In the genomic region with DNA sequence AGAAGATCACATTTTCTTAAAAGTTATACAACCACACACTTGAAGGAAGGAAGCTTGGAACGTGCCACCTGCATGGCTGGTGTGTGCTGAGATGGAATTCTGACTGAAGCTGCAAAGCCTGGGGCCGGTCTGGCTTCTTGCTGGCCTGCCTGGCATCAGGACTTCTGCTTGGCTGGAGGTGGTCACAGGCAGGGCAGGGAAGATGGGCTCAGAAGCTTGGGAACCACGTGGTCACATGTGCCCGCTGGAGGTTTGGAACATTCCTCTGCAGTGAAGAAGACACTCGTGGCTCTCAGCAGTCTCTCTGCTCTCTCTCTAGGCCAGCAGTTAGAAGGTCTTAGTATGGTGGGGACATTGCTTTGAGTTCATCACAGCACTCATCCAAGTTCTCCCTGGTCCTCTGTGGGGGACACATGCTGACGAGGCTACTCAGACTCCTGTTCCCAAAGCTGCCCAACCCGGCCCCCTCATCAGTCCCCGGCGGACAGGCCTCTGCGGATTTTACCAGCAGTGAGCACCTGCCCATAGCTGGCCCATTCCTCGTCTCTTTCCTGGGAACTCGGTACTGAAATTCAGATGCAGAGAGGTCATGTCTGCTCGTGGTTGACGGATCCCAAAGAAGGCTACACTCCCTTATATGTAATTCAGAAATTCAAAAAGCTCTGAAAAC, we compare ENCODE assay signal across 15 cellular contexts.
DNase-seq lines count a peak whose midpoint lies in the region; ATAC-seq and TF ChIP-seq lines count a peak whose summit lies in the region.
"Had no signal": no experiment of that assay in that cellular context is flagged by ENCODE, and none has a peak within 500 bp of the region (broad histone marks: within the 10 kb centered on the region; RNA-seq: fewer than 3 reads in every experiment).

No MANE protein-coding gene starts in this region.

- H3K4me3 ChIP-seq in heart left ventricle (no peak overlapping the region), aorta (ENCODE audit: low read length in 2 of 2) (no peak overlapping the region)

- H3K4me1 ChIP-seq in heart left ventricle (peaks cover 12 to 69% (median 61%) of the 10 kb centered on the region in 12 donors), aorta (ENCODE audit: control insufficient read depth in 1 of 2, insufficient read depth in 2 of 2, low read length in 2 of 2) (peaks cover 0 to 4% of the 10 kb centered on the region in 2 donors)

- ATAC-seq in heart left ventricle (no peak), left cardiac atrium (no peak), aorta (ENCODE audit: low FRiP score) (no peak)
- ATAC-seq in activated CD8-positive, alpha-beta memory T cell treated with anti-CD3 and anti-CD28 coated beads, Interleukin-2, amount 10 ng/mL, durations not matched to agents 7 days and 5 days = no peak
- ATAC-seq: foreskin keratinocyte had no signal

- H3K9me3 ChIP-seq in heart left ventricle = no peaks in the 10 kb centered on the region
- no peaks in the 10 kb centered on the region for H3K9me3 ChIP-seq in aorta (ENCODE audit: control insufficient read depth, low read length)

- H3K27me3 ChIP-seq in heart left ventricle (no peaks in the 10 kb centered on the region), aorta (ENCODE audit: control insufficient read depth in 1 of 2, insufficient read depth in 2 of 2, low read length in 1 of 2) (no peaks in the 10 kb centered on the region)
- H3K27me3 ChIP-seq: foreskin keratinocyte had no signal

- WGBS in heart left ventricle, 4 donors = 86 to 95% (median 93%) methylated on average over 14 of the region's 14 CpGs
- WGBS in aorta, 2 donors = 53 to 58% methylated on average over 14 of the region's 14 CpGs

- H3K27ac ChIP-seq in heart left ventricle = peak overlapping the region; percentile 86 to 100 (median 94)
- peak overlapping the region; percentile 95 to 99 for H3K27ac ChIP-seq in aorta (ENCODE audit: low read depth in 1 of 2, low read length in 2 of 2)
- H3K27ac ChIP-seq: foreskin keratinocyte had no signal

- BruUV-seq in Calu3 (replicated peaks; lab: Mats Ljungman, UMichigan) = no TSS peak

- TF ChIP-seq CTCF in heart left ventricle (IDR thresholded peaks at IDR 0.05) (no peak), Calu3 (IDR thresholded peaks at IDR 0.05; ENCODE audit: unreplicated experiment) (no peak)

- H3K27me3 Mint-ChIP-seq in Calu3 (ENCODE audit: unreplicated experiment) = no peaks in the 10 kb centered on the region
- H3K27me3 Mint-ChIP-seq in activated CD8-positive, alpha-beta memory T cell treated with anti-CD3 and anti-CD28 coated beads, Interleukin-2, amount 10 ng/mL, durations not matched to agents 7 days and 5 days = no peaks in the 10 kb centered on the region
- H3K27me3 Mint-ChIP-seq: T-cell had no signal

- DNase-seq in heart left ventricle (no peak), left cardiac atrium (no peak), astrocyte of the hippocampus (ENCODE audit: low read depth, low spot score) (peak; percentile 26), mesenteric fat pad (ENCODE audit: low spot score) (peak; percentile 75), aorta (peak in 1 of 2 donors; percentile 65), Calu3 (no peak), DMS 273 (lab: John Stamatoyannopoulos, UW; ENCODE audit: unreplicated experiment) (no peak)
- DNase-seq in activated CD8-positive, alpha-beta memory T cell treated with anti-CD3 and anti-CD28 coated beads, Interleukin-2, amount 10 ng/mL, durations not matched to agents 7 days and 5 days = no peak
- DNase-seq: activated CD8-positive, alpha-beta memory T cell treated with anti-CD3 and anti-CD28 coated beads, Interleukin-2, amount 50 U/mL, for 4 hours; cerebellar nuclear complex; foreskin keratinocyte; H7; NCI-H1436; stimulated activated CD4-positive, alpha-beta T cell treated with anti-CD3 and anti-CD28 coated beads, Interleukin-2, amount 100 ng/mL, for 24 hours; T-cell had no signal

- no peak overlapping the region for H3K4me3 Mint-ChIP-seq in Calu3 (ENCODE audit: low read depth, unreplicated experiment)
- no peak overlapping the region for H3K4me3 Mint-ChIP-seq in activated CD8-positive, alpha-beta memory T cell treated with anti-CD3 and anti-CD28 coated beads, Interleukin-2, amount 10 ng/mL, durations not matched to agents 7 days and 5 days

- H3K36me3 Mint-ChIP-seq in Calu3 (ENCODE audit: insufficient read depth, unreplicated experiment) = peaks cover 4% of the 10 kb centered on the region
- H3K36me3 Mint-ChIP-seq in activated CD8-positive, alpha-beta memory T cell treated with anti-CD3 and anti-CD28 coated beads, Interleukin-2, amount 10 ng/mL, durations not matched to agents 7 days and 5 days = no peaks in the 10 kb centered on the region

- CTCF ChIA-PET in Calu3 (lab: Charles Lee) = no interaction called here
- CTCF ChIA-PET in activated CD8-positive, alpha-beta memory T cell treated with anti-CD3 and anti-CD28 coated beads, Interleukin-2, amount 10 ng/mL, durations not matched to agents 7 days and 5 days (lab: Charles Lee) = no interaction called here

- intact Hi-C loops in heart left ventricle (cut with DNase I) (loop anchor here in 2 of 10 donors (5.0 to 10.0 kb wide), 3 partner anchors 92 to 490 kb away; partner anchors contain the start of genes ASB7 (in 1 of the 2) and LINS1 (in 1 of the 2)), left cardiac atrium (cut with DNase I) (loop anchor here in 1 of 2 donors (10.0 kb wide), 1 partner anchor 222 kb away; no protein-coding TSS in a partner anchor), aorta (cut with DNase I) (loop anchor here in 1 of 2 donors (5.0 kb wide), 1 partner anchor 80 kb away; no protein-coding TSS in a partner anchor), Calu3 (cut with micrococcal nuclease; ENCODE audit: unreplicated experiment) (no loop called here)

- no peak overlapping the region for H3K27ac Mint-ChIP-seq in Calu3 (ENCODE audit: unreplicated experiment)
- H3K27ac Mint-ChIP-seq in activated CD8-positive, alpha-beta memory T cell treated with anti-CD3 and anti-CD28 coated beads, Interleukin-2, amount 10 ng/mL, durations not matched to agents 7 days and 5 days = no peak overlapping the region

- no peaks in the 10 kb centered on the region for H3K36me3 ChIP-seq in heart left ventricle
- no peaks in the 10 kb centered on the region for H3K36me3 ChIP-seq in aorta (ENCODE audit: control insufficient read depth in 1 of 2, insufficient read depth in 2 of 2, low read length in 1 of 2)

- peaks cover 19% of the 10 kb centered on the region for H3K9me3 Mint-ChIP-seq in Calu3 (ENCODE audit: low read depth, unreplicated experiment)
- H3K9me3 Mint-ChIP-seq in activated CD8-positive, alpha-beta memory T cell treated with anti-CD3 and anti-CD28 coated beads, Interleukin-2, amount 10 ng/mL, durations not matched to agents 7 days and 5 days (ENCODE audit: low read depth) = no peaks in the 10 kb centered on the region
- H3K9me3 Mint-ChIP-seq: T-cell had no signal

- H3K4me1 Mint-ChIP-seq in Calu3 (ENCODE audit: low read depth, unreplicated experiment) = peaks cover 10% of the 10 kb centered on the region
- peaks cover 19% of the 10 kb centered on the region for H3K4me1 Mint-ChIP-seq in activated CD8-positive, alpha-beta memory T cell treated with anti-CD3 and anti-CD28 coated beads, Interleukin-2, amount 10 ng/mL, durations not matched to agents 7 days and 5 days

- no peak for TF ChIP-seq POLR2A in heart left ventricle (IDR thresholded peaks at IDR 0.05)

Comparison
In these comparisons a context has a peak if more than half of its experiments do, and no peak if none do; other contexts are left out.
1. DNase-seq: peak in astrocyte of the hippocampus (single experiment) and mesenteric fat pad (single experiment); none in heart left ventricle (0 of 5), left cardiac atrium (single experiment), Calu3 (single experiment), activated CD8-positive, alpha-beta memory T cell treated with anti-CD3 and anti-CD28 coated beads, Interleukin-2, amount 10 ng/mL, durations not matched to agents 7 days and 5 days (single experiment) and DMS 273 (single experiment).